1 cellular context compared by ENCODE assay signal in genomic region chr6:68427630-68428029, GRCh38.
TF ChIP-seq lines count a peak whose summit lies in the region.

No MANE protein-coding gene starts in this region.

TF ChIP-seq in IMR-90, 13 proteins besides CTCF, POLR2A, EP300 and RAD21 (continued from another document):
- TF ChIP-seq ELK1 (IDR thresholded peaks at IDR 0.05; ENCODE audit: borderline replicate concordance, low read depth, low read length) (no peak), BHLHE40 (IDR thresholded peaks at IDR 0.05; ENCODE audit: low read depth, low read length) (no peak), MXI1 (IDR thresholded peaks at IDR 0.05; ENCODE audit: borderline replicate concordance, low read depth, low read length) (no peak)
